In the genomic region with DNA sequence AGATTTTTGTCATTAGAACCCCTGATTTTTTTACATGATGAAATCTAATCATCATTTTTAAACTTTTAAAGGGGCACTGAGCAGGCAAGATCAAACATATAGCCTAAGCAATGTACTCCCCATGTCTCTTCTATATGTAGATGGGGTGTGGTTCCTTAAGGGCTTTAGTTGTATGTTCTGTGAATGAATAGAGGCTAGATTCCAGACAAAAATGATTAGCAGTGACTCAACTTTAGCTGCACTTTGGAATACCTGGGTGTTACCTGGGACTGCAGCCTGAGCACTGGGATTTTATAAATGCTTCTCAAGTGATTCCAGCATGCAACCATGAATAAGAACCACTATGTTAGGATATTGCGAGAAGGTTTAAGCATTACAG, we compare ENCODE assay signal across 14 cellular contexts.
DNase-seq lines count a peak whose midpoint lies in the region; ATAC-seq, FAIRE-seq and TF ChIP-seq lines count a peak whose summit lies in the region.
"Had no signal": no experiment of that assay in that cellular context is flagged by ENCODE, and none has a peak within 500 bp of the region (broad histone marks: within the 10 kb centered on the region; RNA-seq: fewer than 3 reads in every experiment).

No MANE protein-coding gene starts in this region.

- H3K4me1 ChIP-seq in GM12878 (ENCODE audit: control insufficient read depth, insufficient read depth, low read length) (peaks cover 44% of the 10 kb centered on the region), smooth muscle cell (ENCODE audit: low read depth) (no peaks in the 10 kb centered on the region)
- H3K4me1 ChIP-seq: HAP-1 had no signal

- SMC1A ChIA-PET in GM12878 (lab: Charles Lee; ENCODE audit: uncharacterized antibody, unreplicated experiment) = interaction anchor here (0.6 to 10.0 kb wide), 32 partner anchors 12 to 398 kb away, joined by 3 to 117 read pairs (median 8); a partner anchor contains a TSS

- no peak; a peak in 1 of 4 replicates for TF ChIP-seq EP300 in GM12878 (IDR thresholded peaks at IDR 0.05; ENCODE audit: borderline replicate concordance in 1 of 2, control insufficient read depth in 1 of 2, low read depth in 2 of 2, low read length in 2 of 2)

- CTCF ChIA-PET in GM12878 (lab: Yijun Ruan, JAX) = interaction anchor here (0.9 to 2.4 kb wide), 15 partner anchors 8 to 415 kb away, joined by 3 to 11 read pairs (median 4); no protein-coding TSS in a partner anchor

- TF ChIP-seq RAD21 in GM12878 (IDR thresholded peaks at IDR 0.05; ENCODE audit: insufficient read depth, low read depth, low read length) = no peak

- H3K4me3 ChIP-seq in GM12878 = peak overlapping the region; percentile 15; the same call in 1 of the 2 replicates
- H3K4me3 ChIP-seq in smooth muscle cell = no peak overlapping the region
- H3K4me3 ChIP-seq: cardiac muscle cell, HAP-1 had no signal

- DNase-seq in GM12878 (ENCODE audit: low read depth, low spot score) (no peak), smooth muscle cell (lab: John Stamatoyannopoulos, UW; ENCODE audit: unreplicated experiment) (no peak), HCEC 1CT (no peak), cerebellar nuclear complex (lab: John Stamatoyannopoulos, UW) (no peak)
- DNase-seq in activated T-cell treated with anti-CD3 and anti-CD28 coated beads, Interleukin-2, amount 50 U/mL, for 1 hour = no peak
- DNase-seq: activated CD4-positive, alpha-beta T cell treated with anti-CD3 and anti-CD28 coated beads, Interleukin-2, amount 10 ng/mL, durations not matched to agents 24 days and 14 days; CD4-positive, CD25-positive, alpha-beta regulatory T cell; NCI-H187; substantia nigra had no signal

- intact Hi-C loops in GM12878 (cut with micrococcal nuclease; ENCODE audit: unreplicated experiment) = loop anchor here (5.0 kb wide), 1 partner anchor 299 kb away; a partner anchor contains a TSS

- POLR2A ChIA-PET in GM12878 (lab: Charles Lee) = interaction anchor here (0.7 to 5.1 kb wide), 18 partner anchors 11 to 301 kb away, joined by 3 to 34 read pairs (median 6); a partner anchor contains a TSS

- FAIRE-seq in GM12878 (lab: Jason Lieb, UNC) = no peak

- in situ Hi-C loops in GM12878 (cut with MboI) = no loop called here

- peaks cover 19% of the 10 kb centered on the region for H3K9me3 ChIP-seq in GM12878 (replicated peaks; ENCODE audit: control insufficient read depth, insufficient read depth, low read length)
- no peaks in the 10 kb centered on the region for H3K9me3 ChIP-seq in smooth muscle cell (replicated peaks; ENCODE audit: low read depth)
- H3K9me3 ChIP-seq: HAP-1 had no signal

- H3K4me2 ChIP-seq in GM12878 (ENCODE audit: control insufficient read depth, insufficient read depth) (peak overlapping the region; percentile 67), smooth muscle cell (no peak overlapping the region)

- H3K36me3 ChIP-seq in GM12878 (ENCODE audit: control insufficient read depth in 2 of 2, insufficient read depth in 2 of 2, low read length in 1 of 2) = no peaks in the 10 kb centered on the region
- no peaks in the 10 kb centered on the region for H3K36me3 ChIP-seq in smooth muscle cell (ENCODE audit: low read depth)
- H3K36me3 ChIP-seq: cardiac muscle cell, HAP-1 had no signal

- peak; percentile 7 for ATAC-seq in GM18873 (IDR thresholded peaks at IDR 0.05; ENCODE audit: low FRiP score, unreplicated experiment)
- peak; percentile 5 for ATAC-seq in HG02943 (IDR thresholded peaks at IDR 0.05; ENCODE audit: low read depth, unreplicated experiment)
- peak; percentile 12 for ATAC-seq in GM12878
- ATAC-seq in HG03095 (IDR thresholded peaks at IDR 0.05; ENCODE audit: unreplicated experiment) = no peak

- peaks cover 2% of the 10 kb centered on the region; the same call in 1 of the 2 replicates for H3K79me2 ChIP-seq in GM12878 (ENCODE audit: control insufficient read depth, insufficient read depth, low read length)
- no peaks in the 10 kb centered on the region for H3K79me2 ChIP-seq in smooth muscle cell (ENCODE audit: low read depth)

- H3K9ac ChIP-seq in GM12878 (ENCODE audit: control insufficient read depth, insufficient read depth, low read length) = peak overlapping the region; percentile 75
- H3K9ac ChIP-seq in smooth muscle cell (ENCODE audit: low read depth) = no peak overlapping the region

- 100% methylated on average over 1 of the region's 1 CpG for WGBS in GM12878 (ENCODE audit: insufficient coverage, insufficient replicate concordance, low lambda C conversion rate, missing lambda C conversion rate)
- 85% methylated on average over 1 of the region's 1 CpG for WGBS in smooth muscle cell (ENCODE audit: low lambda C conversion rate)

- H2AFZ ChIP-seq in GM12878 (ENCODE audit: control insufficient read depth, low read depth, low read length) (no peak overlapping the region), smooth muscle cell (ENCODE audit: low read depth) (no peak overlapping the region)

- H3K27me3 ChIP-seq in GM12878 (replicated peaks in 1 of 2; ENCODE audit: control insufficient read depth in 2 of 2, insufficient read depth in 2 of 2, low read length in 1 of 2) (no peaks in the 10 kb centered on the region), smooth muscle cell (ENCODE audit: low read depth) (no peaks in the 10 kb centered on the region)
- H3K27me3 ChIP-seq: cardiac muscle cell had no signal

- TF ChIP-seq CTCF in GM12878 (IDR thresholded peaks at IDR 0.05 in 2 of 3, conservative IDR thresholded peaks at IDR 0.05 in 1 of 3; ENCODE audit: control insufficient read depth in 2 of 3, extremely low read depth in 1 of 3, insufficient read depth in 1 of 3, low read depth in 3 of 3, low read length in 3 of 3) (no peak), smooth muscle cell (IDR thresholded peaks at IDR 0.05; ENCODE audit: borderline replicate concordance, insufficient read depth, poor library complexity, severe bottlenecking) (no peak)

- H3K27ac ChIP-seq in GM12878 (ENCODE audit: control insufficient read depth, insufficient read depth) = peak overlapping the region; percentile 100
- H3K27ac ChIP-seq in smooth muscle cell (ENCODE audit: low read depth) = peak overlapping the region; percentile 44
- H3K27ac ChIP-seq: cardiac muscle cell had no signal

- BruUV-seq in GM12878 (replicated peaks; lab: Mats Ljungman, UMichigan) = no TSS peak

- H4K20me1 ChIP-seq in GM12878 (ENCODE audit: control insufficient read depth, insufficient read depth) (no peaks in the 10 kb centered on the region), smooth muscle cell (ENCODE audit: low read depth) (no peaks in the 10 kb centered on the region)

- no peaks in the 10 kb centered on the region for H3F3A ChIP-seq in smooth muscle cell (ENCODE audit: low read depth)

- TF ChIP-seq POLR2A in GM12878 (IDR thresholded peaks at IDR 0.05; ENCODE audit: low read depth, low read length) = no peak

- RAD21 ChIA-PET in GM12878 (lab: Charles Lee; ENCODE audit: unreplicated experiment) = interaction anchor here (0.9 to 5.3 kb wide), 25 partner anchors 9 to 416 kb away, joined by 3 to 67 read pairs (median 10); a partner anchor contains a TSS

TF ChIP-seq in GM12878, 131 proteins besides CTCF, POLR2A, EP300 and RAD21:
- TF ChIP-seq RCOR1 (conservative IDR thresholded peaks at IDR 0.05; ENCODE audit: low read depth, low read length) (no peak), PAX5 (IDR thresholded peaks at IDR 0.05; ENCODE audit: borderline replicate concordance, low read depth, low read length) (no peak)
- TF ChIP-seq, protein P1, sequence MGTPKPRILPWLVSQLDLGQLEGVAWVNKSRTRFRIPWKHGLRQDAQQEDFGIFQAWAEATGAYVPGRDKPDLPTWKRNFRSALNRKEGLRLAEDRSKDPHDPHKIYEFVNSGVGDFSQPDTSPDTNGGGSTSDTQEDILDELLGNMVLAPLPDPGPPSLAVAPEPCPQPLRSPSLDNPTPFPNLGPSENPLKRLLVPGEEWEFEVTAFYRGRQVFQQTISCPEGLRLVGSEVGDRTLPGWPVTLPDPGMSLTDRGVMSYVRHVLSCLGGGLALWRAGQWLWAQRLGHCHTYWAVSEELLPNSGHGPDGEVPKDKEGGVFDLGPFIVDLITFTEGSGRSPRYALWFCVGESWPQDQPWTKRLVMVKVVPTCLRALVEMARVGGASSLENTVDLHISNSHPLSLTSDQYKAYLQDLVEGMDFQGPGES (IDR thresholded peaks at IDR 0.05) = no peak
